In the genomic region with DNA sequence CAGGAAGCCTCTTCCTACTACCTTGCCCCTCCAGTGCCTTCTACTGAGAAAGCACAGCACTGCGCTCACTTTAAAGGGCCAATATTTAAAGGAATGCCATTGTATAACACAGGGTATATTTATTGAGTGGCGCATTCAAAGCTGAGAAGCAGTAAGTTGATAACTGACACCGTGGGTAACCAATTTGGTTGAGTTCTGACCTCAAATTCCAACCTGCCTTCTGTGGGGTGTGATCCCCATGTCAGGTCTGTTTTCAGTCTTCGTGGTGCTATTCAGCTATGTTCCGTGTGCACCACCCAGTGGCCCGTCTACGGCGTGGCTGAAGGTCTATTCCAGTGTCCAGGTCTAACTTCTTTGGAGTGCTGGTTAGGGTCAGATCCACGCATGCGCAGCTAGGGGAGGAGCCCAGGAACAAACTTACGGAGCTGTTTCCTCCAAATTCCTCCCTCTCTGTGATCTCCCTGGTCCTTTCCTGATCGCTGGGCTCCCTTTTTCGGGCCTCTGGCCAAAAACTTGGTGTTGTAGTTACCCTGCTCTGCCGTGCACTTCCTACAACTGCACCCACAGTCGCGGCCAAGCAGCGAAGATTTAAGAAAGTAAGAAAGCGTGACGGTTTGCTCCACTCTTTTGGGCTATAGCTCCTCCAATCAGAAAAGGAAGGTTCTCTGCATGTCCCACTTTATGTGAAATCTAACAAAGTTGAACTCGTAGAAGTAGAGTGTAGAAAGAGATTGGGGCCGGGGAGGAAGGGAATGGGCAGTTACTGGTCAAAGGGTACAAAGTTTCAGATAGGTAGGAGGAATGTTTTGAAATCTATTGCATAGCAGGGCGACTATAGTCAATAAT, we compare ENCODE assay signal across 8 cellular contexts. TPM values are rescaled to one million over a fixed set of nuclear protein-coding genes. Genes with fewer than 3 reads are reported as not detected.
DNase-seq lines count a peak whose midpoint lies in the region; ATAC-seq and TF ChIP-seq lines count a peak whose summit lies in the region.

No MANE protein-coding gene starts in this region.

- in situ Hi-C loops in GM18951 (cut with MboI; ENCODE audit: low sequenced_read_pairs, unreplicated experiment): loop anchor here (5.0 kb wide), 1 partner anchor 71 kb away; no protein-coding TSS in a partner anchor

- peak; percentile 44 for TF ChIP-seq POLR2A in GM18951 (IDR thresholded peaks at IDR 0.05; ENCODE audit: extremely low read depth, insufficient read depth, insufficient read length)
- no peak for TF ChIP-seq POLR2A in esophagus muscularis mucosa (IDR thresholded peaks at IDR 0.05; ENCODE audit: low read depth)
- TF ChIP-seq POLR2A in stomach (IDR thresholded peaks at IDR 0.05): no peak

- CTCF ChIA-PET in AG04450 (lab: Charles Lee): interaction anchor here (0.6 to 7.5 kb wide), 7 partner anchors 61 to 560 kb away, joined by 3 to 75 read pairs (median 4); no protein-coding TSS in a partner anchor

- DNase-seq in AG04450 (ENCODE audit: low read depth, low spot score) (peak; percentile 64), NOMO-1 (lab: John Stamatoyannopoulos, UW; ENCODE audit: unreplicated experiment in 2 of 2) (peak; percentile 85 to 93), esophagus muscularis mucosa (ENCODE audit: extremely low spot score) (peak; percentile 89), stomach (peak; percentile 94)
- peak; percentile 73 for DNase-seq in activated CD8-positive, alpha-beta memory T cell treated with anti-CD3 and anti-CD28 coated beads, Interleukin-2, amount 50 U/mL, for 48 hours
- no peak for DNase-seq in natural killer cell treated with Interleukin-12 subunit alpha and Interleukin-12 subunit beta and Interleukin-15 and Interleukin-18, amount 100 ng/mL, for 72 hours (ENCODE audit: low spot score)

- H3K27me3 ChIP-seq in AG04450 (ENCODE audit: control insufficient read depth, insufficient read depth, low read length) (no peaks in the 10 kb centered on the region), esophagus muscularis mucosa (peaks cover 0 to 6% (median 0%) of the 10 kb centered on the region in 4 donors), stomach (no peaks in the 10 kb centered on the region)

- H3K4me3 Mint-ChIP-seq in natural killer cell treated with Interleukin-12 subunit alpha and Interleukin-12 subunit beta and Interleukin-15 and Interleukin-18, amount 100 ng/mL, for 72 hours: peak overlapping the region; percentile 74

- peaks cover 30 to 34% of the 10 kb centered on the region in 2 donors for H3K27me3 Mint-ChIP-seq in natural killer cell treated with Interleukin-12 subunit alpha and Interleukin-12 subunit beta and Interleukin-15 and Interleukin-18, amount 100 ng/mL, for 72 hours

- TF ChIP-seq CTCF in AG04450 (IDR thresholded peaks at IDR 0.05; ENCODE audit: low read depth, low read length) (peak; percentile 61), esophagus muscularis mucosa (IDR thresholded peaks at IDR 0.05) (peak; percentile 49 to 66 (median 52)), stomach (IDR thresholded peaks at IDR 0.05) (peak in 5 of 7 experiments; percentile 36 to 93 (median 64))

- peak overlapping the region in 1 of 2 donors; percentile 38 for H3K27ac Mint-ChIP-seq in natural killer cell treated with Interleukin-12 subunit alpha and Interleukin-12 subunit beta and Interleukin-15 and Interleukin-18, amount 100 ng/mL, for 72 hours

- H3K27ac ChIP-seq in AG04450 (ENCODE audit: low read depth, low read length) (peak overlapping the region; percentile 59), esophagus muscularis mucosa (replicated peaks in 1 of 4) (no peak overlapping the region), stomach (peak overlapping the region; percentile 52 to 80 (median 76))

- WGBS in esophagus muscularis mucosa: 40% methylated on average over 17 of the region's 22 CpGs
- 9 to 20% (median 13%) methylated on average over 20 to 22 of the region's 22 CpGs for WGBS in stomach, 5 donors

- H3K9me3 Mint-ChIP-seq in natural killer cell treated with Interleukin-12 subunit alpha and Interleukin-12 subunit beta and Interleukin-15 and Interleukin-18, amount 100 ng/mL, for 72 hours: no peaks in the 10 kb centered on the region

- intact Hi-C loops in esophagus muscularis mucosa (cut with DNase I): no loop called here
- intact Hi-C loops in stomach (cut with DNase I; ENCODE audit: low total_unique reads): loop anchor here (5.0 kb wide), 1 partner anchor 71 kb away; no protein-coding TSS in a partner anchor

- ATAC-seq in HG03135 (IDR thresholded peaks at IDR 0.05; ENCODE audit: unreplicated experiment): peak; percentile 89
- peak; percentile 89 to 92 for ATAC-seq in natural killer cell treated with Interleukin-12 subunit alpha and Interleukin-12 subunit beta and Interleukin-15 and Interleukin-18, amount 100 ng/mL, for 72 hours

- TF ChIP-seq EP300 in esophagus muscularis mucosa (IDR thresholded peaks at IDR 0.05) (no peak), stomach (IDR thresholded peaks at IDR 0.05) (no peak)

- no peaks in the 10 kb centered on the region for H3K36me3 Mint-ChIP-seq in natural killer cell treated with Interleukin-12 subunit alpha and Interleukin-12 subunit beta and Interleukin-15 and Interleukin-18, amount 100 ng/mL, for 72 hours

- H3K36me3 ChIP-seq in esophagus muscularis mucosa: peaks cover 0 to 3% (median 0%) of the 10 kb centered on the region in 4 donors
- no peaks in the 10 kb centered on the region for H3K36me3 ChIP-seq in stomach

- peaks cover 3% of the 10 kb centered on the region; the same call in 1 of the 2 replicates for H3K9me3 ChIP-seq in AG04450 (ENCODE audit: control insufficient read depth, insufficient read depth, low read length)
- peaks cover 0 to 6% (median 3%) of the 10 kb centered on the region in 4 donors for H3K9me3 ChIP-seq in esophagus muscularis mucosa
- H3K9me3 ChIP-seq in stomach: peaks cover 0 to 6% (median 5%) of the 10 kb centered on the region in 4 donors

- H3K4me1 ChIP-seq in esophagus muscularis mucosa (peaks cover 0 to 15% (median 2%) of the 10 kb centered on the region in 4 donors), stomach (peaks cover 0 to 19% (median 10%) of the 10 kb centered on the region in 4 donors)

- peak overlapping the region; percentile 34 for H3K4me3 ChIP-seq in AG04450 (ENCODE audit: low read depth, low read length)
- peak overlapping the region; percentile 30 to 49 (median 38) for H3K4me3 ChIP-seq in esophagus muscularis mucosa
- peak overlapping the region; percentile 38 to 47 (median 42) for H3K4me3 ChIP-seq in stomach

- H3K4me1 Mint-ChIP-seq in natural killer cell treated with Interleukin-12 subunit alpha and Interleukin-12 subunit beta and Interleukin-15 and Interleukin-18, amount 100 ng/mL, for 72 hours (ENCODE audit: low read depth in 2 of 2): peaks cover 8 to 12% of the 10 kb centered on the region in 2 donors

- POLR2A ChIA-PET in AG04450 (lab: Yijun Ruan, JAX): interaction anchor here (1.0 to 1.1 kb wide), 3 partner anchors 62 to 75 kb away, joined by 3 to 7 read pairs (median 3); no protein-coding TSS in a partner anchor

RNA-seq across cellular contexts. Expression of gene LRRC2, which starts 7.7 kb away (rescaled TPM):
- polyA plus RNA-seq in AG04450 (2011; rRNA removed) (3.3 and 4.2 TPM in 2 replicates), stomach (1 to 10 TPM; 1.0 to 2.1 (median 1.5) TPM)
- 1.9 and 2.7 TPM in 2 replicates for polyA minus RNA-seq in AG04450 (2011; rRNA and poly(A)+ RNA removed)
- total RNA-seq in esophagus muscularis mucosa (under 1 TPM; 0.32 to 0.83 (median 0.55) TPM), stomach (1 to 10 TPM in 4 of 5 donors, not detected in 1; 1.7 to 4.6 (median 1.8) TPM)
- not detected for total RNA-seq in natural killer cell treated with Interleukin-12 subunit alpha and Interleukin-12 subunit beta and Interleukin-15 and Interleukin-18, amount 100 ng/mL, for 72 hours

RNA-seq across cellular contexts. Expression of gene FAM240A, which starts 53.9 kb away (rescaled TPM):
- polyA plus RNA-seq in AG04450 (2011; rRNA removed) (not detected in 2 replicates), stomach (not detected)
- polyA minus RNA-seq in AG04450 (2011; rRNA and poly(A)+ RNA removed): not detected in 2 replicates
- total RNA-seq in esophagus muscularis mucosa (not detected), stomach (not detected)
- total RNA-seq in natural killer cell treated with Interleukin-12 subunit alpha and Interleukin-12 subunit beta and Interleukin-15 and Interleukin-18, amount 100 ng/mL, for 72 hours: not detected

Comparison
In these comparisons a context has a peak if more than half of its experiments do, and no peak if none do; other contexts are left out.
1. H3K27ac ChIP-seq: peak in AG04450 (single experiment) and stomach (5 of 5); none in esophagus muscularis mucosa (0 of 4).
2. Peak in every context shown above with its lines, with median percentiles within 50 percentile points of each other: H3K4me3 ChIP-seq and CTCF ChIP-seq.